ENCODE assay signal across 13 cellular contexts in the genomic region with DNA sequence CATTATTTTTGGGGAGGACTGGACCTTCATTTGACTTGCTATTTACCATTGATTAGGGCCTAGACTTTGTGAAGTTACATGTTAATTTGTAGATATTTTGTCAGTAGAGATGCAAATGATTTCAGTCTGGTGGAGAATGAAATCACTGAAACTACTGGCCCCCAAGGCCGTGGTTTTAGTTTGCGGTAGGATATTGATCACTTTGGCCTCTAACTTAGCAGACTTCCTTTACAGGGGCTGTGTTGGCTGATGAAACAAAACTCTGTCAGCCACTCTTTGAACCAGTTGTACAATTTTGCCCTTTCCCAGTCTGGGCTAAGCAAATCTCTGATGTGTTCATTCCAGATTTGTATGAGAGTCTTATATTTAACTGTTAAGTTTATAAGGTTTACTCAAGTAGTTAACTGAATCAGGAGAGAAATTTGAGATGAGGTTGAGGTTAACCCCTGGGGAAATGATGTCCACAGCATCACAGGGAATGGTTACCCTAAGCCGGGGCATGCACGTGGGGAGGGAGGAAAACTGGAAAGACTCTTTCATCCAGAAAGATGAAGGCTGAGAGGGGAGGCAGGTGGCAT.
DNase-seq lines count a peak whose midpoint lies in the region; ATAC-seq and TF ChIP-seq lines count a peak whose summit lies in the region.
"Had no signal": no experiment of that assay in that cellular context is flagged by ENCODE, and none has a peak within 500 bp of the region (broad histone marks: within the 10 kb centered on the region; RNA-seq: fewer than 3 reads in every experiment).

No MANE protein-coding gene starts in this region.

- H3K36me3 Mint-ChIP-seq in activated T-cell treated with anti-CD3 and anti-CD28 coated beads, Interleukin-2, amount 50 U/mL, for 24 hours (ENCODE audit: low read depth): peaks cover 13% of the 10 kb centered on the region
- no peaks in the 10 kb centered on the region for H3K36me3 Mint-ChIP-seq in activated T-cell treated with anti-CD3 and anti-CD28 coated beads, Interleukin-2, amount 50 U/mL, for 4 hours (ENCODE audit: insufficient read depth)
- H3K36me3 Mint-ChIP-seq in WTC11: peaks cover 8% of the 10 kb centered on the region

- peak overlapping the region; percentile 5 for H3K27ac Mint-ChIP-seq in activated T-cell treated with anti-CD3 and anti-CD28 coated beads, Interleukin-2, amount 50 U/mL, for 24 hours
- no peak overlapping the region for H3K27ac Mint-ChIP-seq in WTC11

- H3K27me3 Mint-ChIP-seq in activated T-cell treated with anti-CD3 and anti-CD28 coated beads, Interleukin-2, amount 50 U/mL, for 24 hours: peaks cover 27% of the 10 kb centered on the region
- peaks cover 8% of the 10 kb centered on the region for H3K27me3 Mint-ChIP-seq in activated T-cell treated with anti-CD3 and anti-CD28 coated beads, Interleukin-2, amount 50 U/mL, for 4 hours (ENCODE audit: low read depth)
- H3K27me3 Mint-ChIP-seq in WTC11 (ENCODE audit: low read depth): peaks cover 12% of the 10 kb centered on the region

- POLR2A ChIA-PET in WTC11 (lab: Charles Lee): no interaction called here

- peaks cover 51% of the 10 kb centered on the region for H3K4me1 Mint-ChIP-seq in activated T-cell treated with anti-CD3 and anti-CD28 coated beads, Interleukin-2, amount 50 U/mL, for 24 hours (ENCODE audit: low read depth)
- H3K4me1 Mint-ChIP-seq in activated T-cell treated with anti-CD3 and anti-CD28 coated beads, Interleukin-2, amount 50 U/mL, for 4 hours (ENCODE audit: low read depth): peaks cover 21% of the 10 kb centered on the region
- peaks cover 5% of the 10 kb centered on the region for H3K4me1 Mint-ChIP-seq in WTC11

- peaks cover 10% of the 10 kb centered on the region for H3K9me3 Mint-ChIP-seq in activated T-cell treated with anti-CD3 and anti-CD28 coated beads, Interleukin-2, amount 50 U/mL, for 24 hours
- H3K9me3 Mint-ChIP-seq in activated T-cell treated with anti-CD3 and anti-CD28 coated beads, Interleukin-2, amount 50 U/mL, for 4 hours: peaks cover 15% of the 10 kb centered on the region
- H3K9me3 Mint-ChIP-seq in WTC11: peaks cover 25% of the 10 kb centered on the region

- no peak for TF ChIP-seq CTCF in WTC11 (IDR thresholded peaks at IDR 0.05)

- ATAC-seq in activated T-cell treated with anti-CD3 and anti-CD28 coated beads, Interleukin-2, amount 50 U/mL, for 4 hours: no peak
- ATAC-seq in GM19468 (IDR thresholded peaks at IDR 0.05; ENCODE audit: extremely low read depth, unreplicated experiment): peak; percentile 73
- peak; percentile 55 for ATAC-seq in HG03108 (IDR thresholded peaks at IDR 0.05; ENCODE audit: unreplicated experiment)
- no peak for ATAC-seq in WTC11

- H3K4me3 Mint-ChIP-seq in activated T-cell treated with anti-CD3 and anti-CD28 coated beads, Interleukin-2, amount 50 U/mL, for 24 hours: no peak overlapping the region
- H3K4me3 Mint-ChIP-seq in activated T-cell treated with anti-CD3 and anti-CD28 coated beads, Interleukin-2, amount 50 U/mL, for 4 hours: no peak overlapping the region
- no peak overlapping the region for H3K4me3 Mint-ChIP-seq in WTC11

- DNase-seq in activated T-cell treated with anti-CD3 and anti-CD28 coated beads, Interleukin-2, amount 50 U/mL, for 24 hours: no peak
- no peak for DNase-seq in activated T-cell treated with anti-CD3 and anti-CD28 coated beads, Interleukin-2, amount 50 U/mL, for 4 hours
- peak; percentile 30 for DNase-seq in stimulated activated CD8-positive, alpha-beta memory T cell treated with anti-CD3 and anti-CD28 coated beads, Interleukin-4, amount 100 ng/mL, for 48 hours
- DNase-seq in NCI-H1930 (lab: John Stamatoyannopoulos, UW) (no peak), NAMALWA (ENCODE audit: low spot score) (no peak), WTC11 (ENCODE audit: low spot score) (no peak)
- DNase-seq: activated gamma-delta T cell treated with Interleukin-2 at 50 U/mL for 16 hours, DMS 273 treated with DMSO at 0.1 percent for 48 hours, NCI-H2029, SJCRH30, uterus had no signal

- CTCF ChIA-PET in WTC11 (lab: Charles Lee): no interaction called here

TF ChIP-seq in WTC11, 78 proteins besides CTCF, POLR2A, EP300 and RAD21 (continues in another document):
- TF ChIP-seq FOXJ3 (CRISPR knock-in tag; IDR thresholded peaks at IDR 0.05; ENCODE audit: borderline replicate concordance) (no peak), E2F5 (CRISPR knock-in tag; IDR thresholded peaks at IDR 0.05) (no peak), SOX15 (CRISPR knock-in tag; IDR thresholded peaks at IDR 0.05) (no peak), ETV6 (CRISPR knock-in tag; IDR thresholded peaks at IDR 0.05) (no peak), TEAD4 (CRISPR knock-in tag; IDR thresholded peaks at IDR 0.05) (no peak), NFE2L1 (CRISPR knock-in tag; IDR thresholded peaks at IDR 0.05) (no peak), ATF2 (CRISPR knock-in tag; IDR thresholded peaks at IDR 0.05; ENCODE audit: borderline replicate concordance, low read depth) (no peak), USF2 (CRISPR knock-in tag; IDR thresholded peaks at IDR 0.05) (no peak), ZNF317 (CRISPR knock-in tag; IDR thresholded peaks at IDR 0.05; ENCODE audit: borderline replicate concordance, low read depth) (no peak), IRF1 (CRISPR knock-in tag; IDR thresholded peaks at IDR 0.05) (no peak), OVOL2 (CRISPR knock-in tag; IDR thresholded peaks at IDR 0.05; ENCODE audit: borderline replicate concordance) (no peak)
- TF ChIP-seq, protein P1, sequence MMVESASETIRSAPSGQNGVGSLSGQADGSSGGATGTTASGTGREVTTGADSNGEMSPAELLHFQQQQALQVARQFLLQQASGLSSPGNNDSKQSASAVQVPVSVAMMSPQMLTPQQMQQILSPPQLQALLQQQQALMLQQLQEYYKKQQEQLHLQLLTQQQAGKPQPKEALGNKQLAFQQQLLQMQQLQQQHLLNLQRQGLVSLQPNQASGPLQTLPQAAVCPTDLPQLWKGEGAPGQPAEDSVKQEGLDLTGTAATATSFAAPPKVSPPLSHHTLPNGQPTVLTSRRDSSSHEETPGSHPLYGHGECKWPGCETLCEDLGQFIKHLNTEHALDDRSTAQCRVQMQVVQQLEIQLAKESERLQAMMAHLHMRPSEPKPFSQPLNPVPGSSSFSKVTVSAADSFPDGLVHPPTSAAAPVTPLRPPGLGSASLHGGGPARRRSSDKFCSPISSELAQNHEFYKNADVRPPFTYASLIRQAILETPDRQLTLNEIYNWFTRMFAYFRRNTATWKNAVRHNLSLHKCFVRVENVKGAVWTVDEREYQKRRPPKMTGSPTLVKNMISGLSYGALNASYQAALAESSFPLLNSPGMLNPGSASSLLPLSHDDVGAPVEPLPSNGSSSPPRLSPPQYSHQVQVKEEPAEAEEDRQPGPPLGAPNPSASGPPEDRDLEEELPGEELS (CRISPR knock-in tag; IDR thresholded peaks at IDR 0.05): no peak
- TF ChIP-seq, protein P2, sequence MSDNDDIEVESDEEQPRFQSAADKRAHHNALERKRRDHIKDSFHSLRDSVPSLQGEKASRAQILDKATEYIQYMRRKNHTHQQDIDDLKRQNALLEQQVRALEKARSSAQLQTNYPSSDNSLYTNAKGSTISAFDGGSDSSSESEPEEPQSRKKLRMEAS (CRISPR knock-in tag; IDR thresholded peaks at IDR 0.05): no peak
- TF ChIP-seq, protein P3, sequence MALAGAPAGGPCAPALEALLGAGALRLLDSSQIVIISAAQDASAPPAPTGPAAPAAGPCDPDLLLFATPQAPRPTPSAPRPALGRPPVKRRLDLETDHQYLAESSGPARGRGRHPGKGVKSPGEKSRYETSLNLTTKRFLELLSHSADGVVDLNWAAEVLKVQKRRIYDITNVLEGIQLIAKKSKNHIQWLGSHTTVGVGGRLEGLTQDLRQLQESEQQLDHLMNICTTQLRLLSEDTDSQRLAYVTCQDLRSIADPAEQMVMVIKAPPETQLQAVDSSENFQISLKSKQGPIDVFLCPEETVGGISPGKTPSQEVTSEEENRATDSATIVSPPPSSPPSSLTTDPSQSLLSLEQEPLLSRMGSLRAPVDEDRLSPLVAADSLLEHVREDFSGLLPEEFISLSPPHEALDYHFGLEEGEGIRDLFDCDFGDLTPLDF (CRISPR knock-in tag; IDR thresholded peaks at IDR 0.05): no peak

Comparison
In these comparisons a context has a peak if more than half of its experiments do, and no peak if none do; other contexts are left out.
1. ATAC-seq: peak in GM19468 (single experiment) and HG03108 (single experiment); none in activated T-cell treated with anti-CD3 and anti-CD28 coated beads, Interleukin-2, amount 50 U/mL, for 4 hours (0 of 2) and WTC11 (single experiment).